23 cellular contexts compared by ENCODE assay signal in the genomic region with DNA sequence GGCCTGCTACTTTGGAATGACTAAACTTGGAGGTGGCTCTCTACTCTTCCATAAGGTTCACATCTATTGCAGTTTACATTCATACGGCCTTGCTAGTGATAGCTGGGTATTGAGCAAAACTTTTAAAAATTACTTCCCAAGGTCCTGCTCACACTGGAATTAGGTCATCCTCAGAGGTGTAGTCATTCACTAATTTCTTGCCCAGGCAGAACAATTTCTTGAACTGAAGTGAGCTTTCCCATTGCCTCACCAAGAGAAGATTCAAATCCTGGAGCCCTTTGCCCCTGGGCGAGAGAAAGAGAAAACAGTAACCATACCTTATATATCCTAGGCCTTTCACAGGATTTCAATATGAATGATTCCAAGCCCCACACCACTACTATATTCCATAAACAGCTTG.
"Had no signal": no experiment of that assay in that cellular context is flagged by ENCODE, and none has a peak within 500 bp of the region (broad histone marks: within the 10 kb centered on the region; RNA-seq: fewer than 3 reads in every experiment).

No MANE protein-coding gene starts in this region.

- H2AFZ ChIP-seq: parathyroid adenoma had no signal

- H3K4me3 ChIP-seq: dorsolateral prefrontal cortex, esophagus squamous epithelium, left lung, stomach, tibial artery had no signal

- FAIRE-seq: colon, frontal cortex, kidney had no signal

- H3K4me1 Mint-ChIP-seq: naive thymus-derived CD8-positive, alpha-beta T cell; stimulated activated effector memory CD8-positive, alpha-beta T cell treated with anti-CD3 and anti-CD28 coated beads, Interleukin-12 subunit alpha, Interleukin-12 subunit beta, amount 100 ng/mL, for 72 hours had no signal

- H3K27ac ChIP-seq: dorsolateral prefrontal cortex, esophagus squamous epithelium, left lung, parathyroid adenoma, stomach, tibial artery had no signal

- H3K4me1 ChIP-seq: esophagus squamous epithelium, left lung, parathyroid adenoma, stomach, tibial artery had no signal

- H3K79me2 ChIP-seq: parathyroid adenoma had no signal

- H3K36me3 Mint-ChIP-seq: naive thymus-derived CD8-positive, alpha-beta T cell; stimulated activated effector memory CD8-positive, alpha-beta T cell treated with anti-CD3 and anti-CD28 coated beads, Interleukin-12 subunit alpha, Interleukin-12 subunit beta, amount 100 ng/mL, for 72 hours; type B pancreatic cell had no signal

- H3K9me3 ChIP-seq: esophagus squamous epithelium, left lung, stomach, tibial artery had no signal

- H3K27me3 Mint-ChIP-seq: progenitor cell of endocrine pancreas, type B pancreatic cell had no signal

- H3K27me3 ChIP-seq: esophagus squamous epithelium, left lung, stomach, tibial artery had no signal

- DNase-seq: cerebellar nuclear complex; dorsolateral prefrontal cortex; effector CD4-positive, alpha-beta T cell; erythroblast; esophagus squamous epithelium; head of caudate nucleus; kidney; left cardiac atrium; left lung; mesendoderm; naive thymus-derived CD8-positive, alpha-beta T cell; stimulated activated CD4-positive, alpha-beta T cell treated with anti-CD3 and anti-CD28 coated beads, Interleukin-2, amount 100 ng/mL, for 24 hours; stimulated activated CD4-positive, alpha-beta T cell treated with anti-CD3 and anti-CD28 coated beads, Interleukin-4, amount 100 ng/mL, for 24 hours; stimulated activated naive CD4-positive, alpha-beta T cell treated with Interleukin-2 at 50 U/mL for 16 hours; stomach; tibial artery had no signal

- H3K4me3 Mint-ChIP-seq: naive thymus-derived CD8-positive, alpha-beta T cell; neural crest cell; stimulated activated effector memory CD8-positive, alpha-beta T cell treated with anti-CD3 and anti-CD28 coated beads, Interleukin-12 subunit alpha, Interleukin-12 subunit beta, amount 100 ng/mL, for 72 hours; type B pancreatic cell had no signal

- H3K27ac Mint-ChIP-seq: naive thymus-derived CD8-positive, alpha-beta T cell; progenitor cell of endocrine pancreas; stimulated activated effector memory CD8-positive, alpha-beta T cell treated with anti-CD3 and anti-CD28 coated beads, Interleukin-12 subunit alpha, Interleukin-12 subunit beta, amount 100 ng/mL, for 72 hours; type B pancreatic cell had no signal

- H3K36me3 ChIP-seq: esophagus squamous epithelium, left lung, stomach, tibial artery had no signal

- H3K9ac ChIP-seq: parathyroid adenoma had no signal

- H3K9me3 Mint-ChIP-seq: naive thymus-derived CD8-positive, alpha-beta T cell; stimulated activated effector memory CD8-positive, alpha-beta T cell treated with anti-CD3 and anti-CD28 coated beads, Interleukin-12 subunit alpha, Interleukin-12 subunit beta, amount 100 ng/mL, for 72 hours; type B pancreatic cell had no signal
